31 cellular contexts compared by ENCODE assay signal in genomic region chr15:64396790-64397189, GRCh38. TPM values are rescaled to one million over a fixed set of nuclear protein-coding genes. Genes with fewer than 3 reads are reported as not detected.
"Had no signal": no experiment of that assay in that cellular context is flagged by ENCODE, and none has a peak within 500 bp of the region (broad histone marks: within the 10 kb centered on the region; RNA-seq: fewer than 3 reads in every experiment).

No MANE protein-coding gene starts in this region.

- DNase-seq: activated B cell treated with CpG ODN at 0.5 μM for 24 hours; activated CD4-positive, alpha-beta T cell treated with anti-CD3 and anti-CD28 coated beads for 48 hours; activated CD4-positive, alpha-beta T cell treated with anti-CD3 and anti-CD28 coated beads, Interleukin-2, amount 50 U/mL, for 1 hour; activated CD4-positive, alpha-beta T cell treated with anti-CD3 and anti-CD28 coated beads, Interleukin-2, amount 50 U/mL, for 48 hours; activated CD8-positive, alpha-beta memory T cell treated with anti-CD3 and anti-CD28 coated beads for 24 hours; activated CD8-positive, alpha-beta T cell treated with anti-CD3 and anti-CD28 coated beads for 36 hours; activated effector memory CD4-positive, alpha-beta T cell treated with Interleukin-2 at 50 U/mL for 16 hours; activated gamma-delta T cell treated with Interleukin-2 at 50 U/mL for 16 hours; activated naive CD4-positive, alpha-beta T cell treated with anti-CD3 and anti-CD28 coated beads, Interleukin-2, amount 50 U/mL, for 16 hours; activated naive CD4-positive, alpha-beta T cell treated with Interleukin-2 at 50 U/mL for 16 hours; activated T-cell treated with anti-CD3 and anti-CD28 coated beads, Interleukin-2, amount 50 U/mL, for 4 hours; brain microvascular endothelial cell; dorsolateral prefrontal cortex; effector memory CD4-positive, alpha-beta T cell; endodermal cell; foreskin fibroblast; head of caudate nucleus; T-helper 17 cell; T1000; WERI-Rb-1 had no signal

- FAIRE-seq: bronchial epithelial cell, frontal cortex had no signal

- H3K27ac ChIP-seq: ascending aorta, brain microvascular endothelial cell, coronary artery, dorsolateral prefrontal cortex, WERI-Rb-1 had no signal

- H3K27me3 Mint-ChIP-seq: activated B cell treated with CpG ODN at 0.5 μM for 24 hours; activated CD8-positive, alpha-beta T cell treated with anti-CD3 and anti-CD28 coated beads for 36 hours; activated naive CD8-positive, alpha-beta T cell; activated T-helper 17 cell treated with anti-CD3 and anti-CD28 coated beads, Interleukin-2, amount 50 U/mL, for 72 hours; central memory CD8-positive, alpha-beta T cell; dendritic cell treated with granulocyte-macrophage colony-stimulating factor and Interleukin-4, amounts not matched to agents 40 ng/mL and 50 ng/mL, for 4 days; T-helper 17 cell had no signal

- H3K4me1 Mint-ChIP-seq: activated B cell treated with CpG ODN at 0.5 μM for 24 hours, endodermal cell had no signal

- H3K4me1 ChIP-seq: ascending aorta had no signal

- H3K27me3 ChIP-seq: ascending aorta, brain microvascular endothelial cell, dorsolateral prefrontal cortex had no signal

- H3K9me3 Mint-ChIP-seq: activated B cell treated with CpG ODN at 0.5 μM for 24 hours; activated CD8-positive, alpha-beta T cell treated with anti-CD3 and anti-CD28 coated beads for 36 hours; activated T-cell treated with anti-CD3 and anti-CD28 coated beads, Interleukin-2, amount 50 U/mL, for 4 hours; activated T-helper 17 cell treated with anti-CD3 and anti-CD28 coated beads, Interleukin-2, amount 50 U/mL, for 72 hours; central memory CD8-positive, alpha-beta T cell; dendritic cell treated with granulocyte-macrophage colony-stimulating factor and Interleukin-4, amounts not matched to agents 40 ng/mL and 50 ng/mL, for 4 days; endodermal cell; T-helper 2 cell treated with Interferon-gamma antibody and Interleukin-4, amounts not matched to agents 5 μg/mL and 100 μg/mL, for 36 hours had no signal

- H3K4me3 Mint-ChIP-seq: activated B cell treated with CpG ODN at 0.5 μM for 24 hours; activated CD8-positive, alpha-beta T cell treated with anti-CD3 and anti-CD28 coated beads for 36 hours; activated naive CD8-positive, alpha-beta T cell; activated T-cell treated with anti-CD3 and anti-CD28 coated beads, Interleukin-2, amount 50 U/mL, for 4 hours; activated T-helper 17 cell treated with anti-CD3 and anti-CD28 coated beads, Interleukin-2, amount 50 U/mL, for 72 hours; central memory CD8-positive, alpha-beta T cell; dendritic cell treated with granulocyte-macrophage colony-stimulating factor and Interleukin-4, amounts not matched to agents 40 ng/mL and 50 ng/mL, for 4 days; endodermal cell; T-helper 17 cell; T-helper 2 cell treated with Interferon-gamma antibody and Interleukin-4, amounts not matched to agents 5 μg/mL and 100 μg/mL, for 36 hours had no signal

- ATAC-seq: activated CD4-positive, CD25-positive, alpha-beta regulatory T cell treated with anti-CD3 and anti-CD28 coated beads, Interleukin-2, amount 50 U/mL, for 24 hours; activated CD8-positive, alpha-beta T cell treated with anti-CD3 and anti-CD28 coated beads for 36 hours; activated T-cell treated with anti-CD3 and anti-CD28 coated beads, Interleukin-2, amount 50 U/mL, for 4 hours; activated T-helper 17 cell treated with anti-CD3 and anti-CD28 coated beads, Interleukin-2, amount 50 U/mL, for 72 hours; esophagus mucosa; T-helper 17 cell had no signal

- H3K9me3 ChIP-seq: ascending aorta had no signal

- H3K27ac Mint-ChIP-seq: activated B cell treated with CpG ODN at 0.5 μM for 24 hours; activated CD8-positive, alpha-beta T cell treated with anti-CD3 and anti-CD28 coated beads for 36 hours; activated naive CD8-positive, alpha-beta T cell; activated T-helper 17 cell treated with anti-CD3 and anti-CD28 coated beads, Interleukin-2, amount 50 U/mL, for 72 hours; dendritic cell treated with granulocyte-macrophage colony-stimulating factor and Interleukin-4, amounts not matched to agents 40 ng/mL and 50 ng/mL, for 4 days; endodermal cell; T-helper 17 cell; T-helper 2 cell treated with Interferon-gamma antibody and Interleukin-4, amounts not matched to agents 5 μg/mL and 100 μg/mL, for 36 hours had no signal

- H3K4me3 ChIP-seq: ascending aorta, coronary artery, dorsolateral prefrontal cortex had no signal

RNA-seq across cellular contexts. Expression of gene PCLAF, which starts 15.5 kb away (rescaled TPM):
- total RNA-seq: ascending aorta had no signal
